Comparison of ENCODE assay signal across 26 cellular contexts in the genomic region with DNA sequence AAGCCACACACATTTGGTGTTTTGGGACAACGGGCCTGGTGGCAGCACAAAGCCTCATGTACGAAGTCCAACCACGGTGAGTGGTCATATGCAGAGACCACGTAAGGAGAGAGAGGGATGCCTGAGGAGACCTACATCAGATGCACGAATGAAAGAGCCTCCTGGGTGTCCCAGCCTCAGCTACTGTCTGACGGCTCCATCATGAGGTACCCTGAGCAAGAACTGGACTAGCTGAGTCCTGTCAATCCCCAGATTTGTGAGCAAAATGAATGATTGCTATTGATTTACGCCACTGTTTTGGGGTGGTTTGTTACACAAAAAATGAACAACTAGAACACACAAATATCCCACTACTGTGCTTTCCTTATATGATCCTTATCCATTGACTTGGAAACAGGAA.
"Had no signal": no experiment of that assay in that cellular context is flagged by ENCODE, and none has a peak within 500 bp of the region (broad histone marks: within the 10 kb centered on the region; RNA-seq: fewer than 3 reads in every experiment).

No MANE protein-coding gene starts in this region.

- H3K36me3 ChIP-seq: colonic mucosa, gastrocnemius medialis, lower lobe of right lung, neutrophil, right lobe of liver, suprapubic skin, transverse colon, vagina had no signal

- H3K4me3 Mint-ChIP-seq: dendritic cell treated with granulocyte-macrophage colony-stimulating factor and Interleukin-4, amounts not matched to agents 40 ng/mL and 50 ng/mL, for 4 days; endodermal cell; naive thymus-derived CD4-positive, alpha-beta T cell; nephron; stimulated activated naive B cell treated with anti-CD40 and anti-IgM and Interleukin-4, amounts not matched to agents 10 μg/mL and 1 μg/mL and 100 μg/mL, for 72 hours; stimulated activated naive CD8-positive, alpha-beta T cell treated with anti-CD3 and anti-CD28 coated beads, Interleukin-15, Interleukin-2, amounts not matched to agents 100 ng/mL and 50 ng/mL, for 24 hours had no signal

- H3K27me3 ChIP-seq: colonic mucosa, gastrocnemius medialis, neutrophil, right lobe of liver, suprapubic skin, transverse colon, vagina had no signal

- DNase-seq: colonic mucosa; effector CD8-positive, alpha-beta T cell; endodermal cell; foreskin fibroblast; gastrocnemius medialis; head of caudate nucleus; left ventricle myocardium superior; lower lobe of right lung; mucosa of descending colon; naive thymus-derived CD4-positive, alpha-beta T cell; right lobe of liver; small intestine; stimulated activated CD4-positive, alpha-beta T cell treated with anti-CD3 and anti-CD28 coated beads, Interleukin-15, amount 100 ng/mL, for 24 hours; stimulated activated CD4-positive, alpha-beta T cell treated with anti-CD3 and anti-CD28 coated beads, Interleukin-2, amount 100 ng/mL, for 48 hours; stimulated activated naive B cell treated with anti-CD40 and anti-IgM and Interleukin-4, amounts not matched to agents 10 μg/mL and 1 μg/mL and 100 μg/mL, for 72 hours; transverse colon had no signal

- H3K36me3 Mint-ChIP-seq: naive thymus-derived CD4-positive, alpha-beta T cell; stimulated activated naive B cell treated with anti-CD40 and anti-IgM and Interleukin-4, amounts not matched to agents 10 μg/mL and 1 μg/mL and 100 μg/mL, for 72 hours had no signal

- H2AFZ ChIP-seq: parathyroid adenoma had no signal

- H3K4me3 ChIP-seq: colonic mucosa, gastrocnemius medialis, lower lobe of right lung, mucosa of descending colon, right lobe of liver, suprapubic skin, transverse colon, vagina had no signal

- H3K9ac ChIP-seq: parathyroid adenoma had no signal

- H3K27me3 Mint-ChIP-seq: dendritic cell treated with granulocyte-macrophage colony-stimulating factor and Interleukin-4, amounts not matched to agents 40 ng/mL and 50 ng/mL, for 4 days; naive thymus-derived CD4-positive, alpha-beta T cell; stimulated activated naive CD8-positive, alpha-beta T cell treated with anti-CD3 and anti-CD28 coated beads, Interleukin-15, Interleukin-2, amounts not matched to agents 100 ng/mL and 50 ng/mL, for 24 hours had no signal

- H3K9me3 Mint-ChIP-seq: dendritic cell treated with granulocyte-macrophage colony-stimulating factor and Interleukin-4, amounts not matched to agents 40 ng/mL and 50 ng/mL, for 4 days; nephron; stimulated activated naive B cell treated with anti-CD40 and anti-IgM and Interleukin-4, amounts not matched to agents 10 μg/mL and 1 μg/mL and 100 μg/mL, for 72 hours; stimulated activated naive CD8-positive, alpha-beta T cell treated with anti-CD3 and anti-CD28 coated beads, Interleukin-15, Interleukin-2, amounts not matched to agents 100 ng/mL and 50 ng/mL, for 24 hours had no signal

- H3K27ac Mint-ChIP-seq: dendritic cell treated with granulocyte-macrophage colony-stimulating factor and Interleukin-4, amounts not matched to agents 40 ng/mL and 50 ng/mL, for 4 days; endodermal cell; naive thymus-derived CD4-positive, alpha-beta T cell; nephron; progenitor cell of endocrine pancreas; stimulated activated naive B cell treated with anti-CD40 and anti-IgM and Interleukin-4, amounts not matched to agents 10 μg/mL and 1 μg/mL and 100 μg/mL, for 72 hours; stimulated activated naive CD8-positive, alpha-beta T cell treated with anti-CD3 and anti-CD28 coated beads, Interleukin-15, Interleukin-2, amounts not matched to agents 100 ng/mL and 50 ng/mL, for 24 hours had no signal

- ATAC-seq: esophagus mucosa; gastrocnemius medialis; left ventricle myocardium superior; lower lobe of right lung; mucosa of descending colon; naive thymus-derived CD4-positive, alpha-beta T cell; right lobe of liver; stimulated activated naive B cell treated with anti-CD40 and anti-IgM and Interleukin-4, amounts not matched to agents 10 μg/mL and 1 μg/mL and 100 μg/mL, for 72 hours had no signal

- H3K9me3 ChIP-seq: colonic mucosa, gastrocnemius medialis, lower lobe of right lung, mucosa of descending colon, neutrophil, right lobe of liver, suprapubic skin, transverse colon, vagina had no signal

- H3K79me2 ChIP-seq: parathyroid adenoma had no signal

- H3K4me1 ChIP-seq: colonic mucosa, gastrocnemius medialis, lower lobe of right lung, parathyroid adenoma, right lobe of liver, suprapubic skin, transverse colon, vagina had no signal

- H3K4me1 Mint-ChIP-seq: naive thymus-derived CD4-positive, alpha-beta T cell; nephron; stimulated activated naive B cell treated with anti-CD40 and anti-IgM and Interleukin-4, amounts not matched to agents 10 μg/mL and 1 μg/mL and 100 μg/mL, for 72 hours had no signal

- H3K27ac ChIP-seq: colonic mucosa, epithelial cell of prostate, gastrocnemius medialis, lower lobe of right lung, neutrophil, parathyroid adenoma, right lobe of liver, suprapubic skin, transverse colon, vagina had no signal
